Comparison of ENCODE assay signal across 22 cellular contexts in the genomic region with DNA sequence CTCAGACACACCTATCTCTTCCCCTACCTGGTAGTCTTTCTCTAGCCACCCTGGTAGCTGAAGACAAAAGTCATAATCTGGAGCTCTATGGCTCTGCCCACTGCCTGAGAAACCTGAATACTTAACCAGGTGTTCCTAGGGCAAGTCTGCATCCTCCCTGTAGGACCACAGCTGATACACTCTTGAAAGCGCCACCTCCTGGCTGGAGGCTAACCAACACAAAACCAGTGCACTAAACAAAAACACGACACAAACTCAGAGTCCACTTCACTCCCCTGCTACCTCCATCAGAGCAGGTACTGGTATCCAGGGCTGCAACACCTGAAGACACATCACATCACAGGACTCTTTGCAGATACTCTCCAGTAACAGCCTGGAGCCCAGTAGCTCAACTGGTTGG.
DNase-seq lines count a peak whose midpoint lies in the region; ATAC-seq and TF ChIP-seq lines count a peak whose summit lies in the region.
"Had no signal": no experiment of that assay in that cellular context is flagged by ENCODE, and none has a peak within 500 bp of the region (broad histone marks: within the 10 kb centered on the region; RNA-seq: fewer than 3 reads in every experiment).

No MANE protein-coding gene starts in this region.

- H4K91ac ChIP-seq in mesenchymal stem cell (ENCODE audit: low read length), result peak overlapping the region; percentile 80

- no peaks in the 10 kb centered on the region for H3K4me1 ChIP-seq in mesenchymal stem cell (ENCODE audit: control insufficient read depth, insufficient read depth, low read depth, low read length)
- H3K4me1 ChIP-seq: A549, left lung, thyroid gland had no signal

- no peaks in the 10 kb centered on the region for H3K27me3 ChIP-seq in WERI-Rb-1 (ENCODE audit: insufficient read depth, low read depth, severe bottlenecking)
- no peaks in the 10 kb centered on the region for H3K27me3 ChIP-seq in mesenchymal stem cell (ENCODE audit: control insufficient read depth in 1 of 2, insufficient read depth in 1 of 2, low read length in 2 of 2)
- H3K27me3 ChIP-seq: dorsolateral prefrontal cortex, left lung, thyroid gland had no signal

- H3K27ac ChIP-seq in WERI-Rb-1 (no peak overlapping the region), mesenchymal stem cell (ENCODE audit: low read length, poor library complexity, severe bottlenecking) (no peak overlapping the region)
- H3K27ac ChIP-seq: dorsolateral prefrontal cortex, left lung, thyroid gland had no signal

- no peak overlapping the region for H3K4ac ChIP-seq in mesenchymal stem cell (ENCODE audit: low read depth in 1 of 2, low read length in 2 of 2)

- H3K9me3 ChIP-seq in WERI-Rb-1 (ENCODE audit: severe bottlenecking) (no peaks in the 10 kb centered on the region), mesenchymal stem cell (ENCODE audit: control insufficient read depth, low read length) (no peaks in the 10 kb centered on the region)
- H3K9me3 ChIP-seq: left lung, thyroid gland had no signal

- no peak overlapping the region for H2BK120ac ChIP-seq in mesenchymal stem cell (ENCODE audit: low read depth, low read length)

- ATAC-seq in GM21825 (IDR thresholded peaks at IDR 0.05; ENCODE audit: unreplicated experiment), result no peak
- ATAC-seq: activated naive CD4-positive, alpha-beta T cell treated with anti-CD3 and anti-CD28 coated beads, Interleukin-2, amount 50 U/mL, for 72 hours; left lung; right cardiac atrium; stimulated activated naive B cell treated with anti-CD40 and anti-IgM and Interleukin-4, amounts not matched to agents 10 μg/mL and 1 μg/mL and 100 μg/mL, for 72 hours had no signal

- H3K27ac Mint-ChIP-seq in activated CD4-positive, alpha-beta T cell treated with anti-CD3 and anti-CD28 coated beads, Interleukin-2, amount 10 ng/mL, durations not matched to agents 24 days and 14 days, result no peak overlapping the region
- H3K27ac Mint-ChIP-seq in HFFc6, result no peak overlapping the region
- H3K27ac Mint-ChIP-seq: CD14-positive monocyte; stimulated activated naive B cell treated with anti-CD40 and anti-IgM and Interleukin-4, amounts not matched to agents 10 μg/mL and 1 μg/mL and 100 μg/mL, for 72 hours had no signal

- H3K23ac ChIP-seq in mesenchymal stem cell (ENCODE audit: low read length in 2 of 2), result no peak overlapping the region

- no peak overlapping the region for H4K8ac ChIP-seq in mesenchymal stem cell (ENCODE audit: low read length)

- intact Hi-C loops in activated CD4-positive, alpha-beta T cell treated with anti-CD3 and anti-CD28 coated beads, Interleukin-2, amount 10 ng/mL, durations not matched to agents 24 days and 14 days (cut with micrococcal nuclease), result no loop called here

- no peak overlapping the region for H3K14ac ChIP-seq in mesenchymal stem cell (ENCODE audit: low read length in 2 of 2)

- H2AK5ac ChIP-seq in mesenchymal stem cell (ENCODE audit: low read length, severe bottlenecking), result no peak overlapping the region

- WGBS in mesenchymal stem cell, result 100% methylated on average over 2 of the region's 2 CpGs

- H3K36me3 ChIP-seq in WERI-Rb-1 (no peaks in the 10 kb centered on the region), mesenchymal stem cell (ENCODE audit: control insufficient read depth in 1 of 2, insufficient read depth in 2 of 2, low read depth in 1 of 2, low read length in 2 of 2) (no peaks in the 10 kb centered on the region)
- H3K36me3 ChIP-seq: left lung, thyroid gland had no signal

- H2BK5ac ChIP-seq in mesenchymal stem cell (ENCODE audit: low read depth, low read length, poor library complexity, severe bottlenecking), result no peak overlapping the region

- H3K79me1 ChIP-seq in mesenchymal stem cell (replicated peaks; ENCODE audit: low read length, poor library complexity, severe bottlenecking), result no peaks in the 10 kb centered on the region

- H2BK12ac ChIP-seq in mesenchymal stem cell (ENCODE audit: low read length in 2 of 2), result no peak overlapping the region

- H3K9me3 Mint-ChIP-seq in activated CD4-positive, alpha-beta T cell treated with anti-CD3 and anti-CD28 coated beads, Interleukin-2, amount 10 ng/mL, durations not matched to agents 24 days and 14 days, result no peaks in the 10 kb centered on the region
- no peaks in the 10 kb centered on the region for H3K9me3 Mint-ChIP-seq in HFFc6
- H3K9me3 Mint-ChIP-seq: activated naive CD4-positive, alpha-beta T cell treated with anti-CD3 and anti-CD28 coated beads, Interleukin-2, amount 50 U/mL, for 72 hours; stimulated activated naive B cell treated with anti-CD40 and anti-IgM and Interleukin-4, amounts not matched to agents 10 μg/mL and 1 μg/mL and 100 μg/mL, for 72 hours had no signal

- H3K4me3 Mint-ChIP-seq in activated CD4-positive, alpha-beta T cell treated with anti-CD3 and anti-CD28 coated beads, Interleukin-2, amount 10 ng/mL, durations not matched to agents 24 days and 14 days, result no peak overlapping the region
- no peak overlapping the region for H3K4me3 Mint-ChIP-seq in HFFc6
- H3K4me3 Mint-ChIP-seq: CD14-positive monocyte; stimulated activated naive B cell treated with anti-CD40 and anti-IgM and Interleukin-4, amounts not matched to agents 10 μg/mL and 1 μg/mL and 100 μg/mL, for 72 hours had no signal

- H2BK15ac ChIP-seq in mesenchymal stem cell (ENCODE audit: low read depth, poor library complexity, severe bottlenecking), result no peak overlapping the region

- TF ChIP-seq CTCF in HFFc6 (IDR thresholded peaks at IDR 0.05) (peak; percentile 48), WERI-Rb-1 (IDR thresholded peaks at IDR 0.05; ENCODE audit: low read depth, low read length) (0 out of 2 replicates have a peak, but pooled peaks have one; percentile 13)

- H3K36me3 Mint-ChIP-seq in activated CD4-positive, alpha-beta T cell treated with anti-CD3 and anti-CD28 coated beads, Interleukin-2, amount 10 ng/mL, durations not matched to agents 24 days and 14 days (ENCODE audit: low read depth), result no peaks in the 10 kb centered on the region
- peaks cover 11% of the 10 kb centered on the region for H3K36me3 Mint-ChIP-seq in HFFc6 (ENCODE audit: low read depth)
- H3K36me3 Mint-ChIP-seq: activated naive CD4-positive, alpha-beta T cell treated with anti-CD3 and anti-CD28 coated beads, Interleukin-2, amount 50 U/mL, for 72 hours; CD14-positive monocyte; stimulated activated naive B cell treated with anti-CD40 and anti-IgM and Interleukin-4, amounts not matched to agents 10 μg/mL and 1 μg/mL and 100 μg/mL, for 72 hours had no signal

- H3K4me2 ChIP-seq in mesenchymal stem cell (ENCODE audit: low read length, poor library complexity, severe bottlenecking), result no peak overlapping the region
- H3K4me2 ChIP-seq: A549 had no signal

- H3K4me3 ChIP-seq in WERI-Rb-1 (ENCODE audit: low read depth, low read length) (no peak overlapping the region), mesenchymal stem cell (ENCODE audit: insufficient read depth in 1 of 2, low read depth in 1 of 2, low read length in 2 of 2) (no peak overlapping the region)
- H3K4me3 ChIP-seq: A549, dorsolateral prefrontal cortex, left lung, thyroid gland had no signal

- DNase-seq in activated CD4-positive, alpha-beta T cell treated with anti-CD3 and anti-CD28 coated beads for 48 hours, result peak; percentile 20
- DNase-seq in activated CD4-positive, alpha-beta T cell treated with anti-CD3 and anti-CD28 coated beads, Interleukin-2, amount 10 ng/mL, durations not matched to agents 24 days and 14 days, result no peak
- DNase-seq in HFFc6 (no peak), WERI-Rb-1 (no peak), mesenchymal stem cell (no peak), amniotic stem cell (lab: John Stamatoyannopoulos, UW) (no peak), NCI-H345 treated with DMSO at 0.1 percent for 48 hours (lab: John Stamatoyannopoulos, UW; ENCODE audit: unreplicated experiment) (no peak)
- DNase-seq: activated CD4-positive, alpha-beta T cell treated with anti-CD3 and anti-CD28 coated beads, Interleukin-2, amount 50 U/mL, for 48 hours; activated T-cell treated with anti-CD3 and anti-CD28 coated beads, Interleukin-2, amount 50 U/mL, for 1 hour; DMS 273 treated with DMSO at 0.1 percent for 48 hours; dorsolateral prefrontal cortex; left lung; NCI-H146; NCI-H2227 treated with DMSO at 0.1 percent for 48 hours; occipital lobe; right cardiac atrium; stimulated activated naive B cell treated with anti-CD40 and anti-IgM and Interleukin-4, amounts not matched to agents 10 μg/mL and 1 μg/mL and 100 μg/mL, for 72 hours; thyroid gland had no signal

- peaks cover 17% of the 10 kb centered on the region for H3K27me3 Mint-ChIP-seq in activated CD4-positive, alpha-beta T cell treated with anti-CD3 and anti-CD28 coated beads, Interleukin-2, amount 10 ng/mL, durations not matched to agents 24 days and 14 days
- H3K27me3 Mint-ChIP-seq in HFFc6 (ENCODE audit: insufficient read depth), result peaks cover 2% of the 10 kb centered on the region; the same call in 1 of the 2 replicates

- H3K18ac ChIP-seq in mesenchymal stem cell (ENCODE audit: low read depth in 1 of 2, low read length in 2 of 2), result no peak overlapping the region

- H2AFZ ChIP-seq in mesenchymal stem cell (ENCODE audit: low read depth, low read length), result no peak overlapping the region

- no peaks in the 10 kb centered on the region for H3K4me1 Mint-ChIP-seq in activated CD4-positive, alpha-beta T cell treated with anti-CD3 and anti-CD28 coated beads, Interleukin-2, amount 10 ng/mL, durations not matched to agents 24 days and 14 days
- H3K4me1 Mint-ChIP-seq in HFFc6 (ENCODE audit: low read depth), result peaks cover 13% of the 10 kb centered on the region; the same call in 1 of the 2 replicates
- H3K4me1 Mint-ChIP-seq: CD14-positive monocyte; stimulated activated naive B cell treated with anti-CD40 and anti-IgM and Interleukin-4, amounts not matched to agents 10 μg/mL and 1 μg/mL and 100 μg/mL, for 72 hours had no signal

- H3K9ac ChIP-seq in mesenchymal stem cell (ENCODE audit: low read length), result no peak overlapping the region
